8 cellular contexts compared by ENCODE assay signal in genomic region chr15:42059661-42060476, GRCh38. TPM values are rescaled to one million over a fixed set of nuclear protein-coding genes. Genes with fewer than 3 reads are reported as not detected.
A peak's percentile ranks its signal among the peaks of the same experiment; 100 is the strongest.
DNase-seq lines count a peak whose midpoint lies in the region; ATAC-seq and TF ChIP-seq lines count a peak whose summit lies in the region.

No MANE protein-coding gene starts in this region.

- peak; percentile 18 for ATAC-seq in left lung
- no peak for ATAC-seq in HG02759 (IDR thresholded peaks at IDR 0.05; ENCODE audit: unreplicated experiment)

- TF ChIP-seq CTCF in GM10248 (IDR thresholded peaks at IDR 0.05; ENCODE audit: control extremely low read depth, extremely low read depth, low read depth, missing control alignments): peak; percentile 86
- peak; percentile 86 for TF ChIP-seq CTCF in WERI-Rb-1 (IDR thresholded peaks at IDR 0.05; ENCODE audit: low read depth, low read length)
- peak; percentile 91 for TF ChIP-seq CTCF in cardiac fibroblast (IDR thresholded peaks at IDR 0.05; ENCODE audit: low read depth, low read length)
- peak; percentile 86 to 88 for TF ChIP-seq CTCF in left lung (IDR thresholded peaks at IDR 0.05)

- no peak overlapping the region for H3K27ac ChIP-seq in WERI-Rb-1
- H3K27ac ChIP-seq in left lung: no peak overlapping the region

- CTCF ChIA-PET in GM10248 (lab: Yijun Ruan, JAX): interaction anchor here (0.7 to 8.9 kb wide), 14 partner anchors 9 to 87 kb away, joined by 3 to 79 read pairs (median 4); partner anchors contain the start of gene EHD4

- H3K4me3 ChIP-seq in WERI-Rb-1 (ENCODE audit: low read depth, low read length) (no peak overlapping the region), cardiac fibroblast (replicated peaks in 1 of 2; ENCODE audit: low read depth in 2 of 2, low read length in 2 of 2) (no peak overlapping the region), left lung (no peak overlapping the region)

- H3K27me3 ChIP-seq in WERI-Rb-1 (ENCODE audit: insufficient read depth, low read depth, severe bottlenecking) (peaks cover 6% of the 10 kb centered on the region), left lung (peaks cover 0 to 7% of the 10 kb centered on the region in 2 donors)

- H3K4me1 ChIP-seq in left lung: peaks cover 5 to 28% of the 10 kb centered on the region in 2 donors

- peak; percentile 65 for DNase-seq in GM10248 (ENCODE audit: extremely low spot score)
- peak; percentile 6 for DNase-seq in NCI-H1105 (lab: John Stamatoyannopoulos, UW)
- peak; percentile 56 for DNase-seq in WERI-Rb-1
- peak; percentile 56 to 60 for DNase-seq in cardiac fibroblast (ENCODE audit: low read depth in 2 of 2)
- no peak for DNase-seq in left lung
- peak; percentile 58 for DNase-seq in stimulated activated CD8-positive, alpha-beta memory T cell treated with anti-CD3 and anti-CD28 coated beads, Interleukin-12 subunit alpha, Interleukin-12 subunit beta, amount 100 ng/mL, for 1 hour (ENCODE audit: low read depth)
- DNase-seq in NK-92 (lab: John Stamatoyannopoulos, UW; ENCODE audit: unreplicated experiment): no peak

- H3K9me3 ChIP-seq in WERI-Rb-1 (ENCODE audit: severe bottlenecking) (no peaks in the 10 kb centered on the region), left lung (no peaks in the 10 kb centered on the region)

- intact Hi-C loops in left lung (cut with DNase I): loop anchor here in 1 of 2 donors (5.0 kb wide), 1 partner anchor 73 kb away; no protein-coding TSS in a partner anchor

- POLR2A ChIA-PET in GM10248 (lab: Yijun Ruan, JAX): no interaction called here

- H3K36me3 ChIP-seq in WERI-Rb-1: no peaks in the 10 kb centered on the region
- no peaks in the 10 kb centered on the region for H3K36me3 ChIP-seq in left lung

RNA-seq across cellular contexts. Expression of gene PLA2G4D, which starts 34.5 kb away (rescaled TPM):
- under 1 TPM; 0.08 to 0.15 TPM for total RNA-seq in left lung

RNA-seq across cellular contexts. Expression of gene PLA2G4E, which starts 39.0 kb away (rescaled TPM):
- 1 to 10 TPM in 1 of 2 donors, under 1 TPM in 1; 0.12 to 1.2 TPM for total RNA-seq in left lung

Comparison
In these comparisons a context has a peak if more than half of its experiments do, and no peak if none do; other contexts are left out.
1. DNase-seq: peak in GM10248 (single experiment), NCI-H1105 (single experiment), WERI-Rb-1 (single experiment), cardiac fibroblast (2 of 2) and stimulated activated CD8-positive, alpha-beta memory T cell treated with anti-CD3 and anti-CD28 coated beads, Interleukin-12 subunit alpha, Interleukin-12 subunit beta, amount 100 ng/mL, for 1 hour (single experiment); none in left lung (0 of 2) and NK-92 (single experiment).
2. Peak in every context shown above with its lines, with median percentiles within 50 percentile points of each other: CTCF ChIP-seq.